In the genomic region with DNA sequence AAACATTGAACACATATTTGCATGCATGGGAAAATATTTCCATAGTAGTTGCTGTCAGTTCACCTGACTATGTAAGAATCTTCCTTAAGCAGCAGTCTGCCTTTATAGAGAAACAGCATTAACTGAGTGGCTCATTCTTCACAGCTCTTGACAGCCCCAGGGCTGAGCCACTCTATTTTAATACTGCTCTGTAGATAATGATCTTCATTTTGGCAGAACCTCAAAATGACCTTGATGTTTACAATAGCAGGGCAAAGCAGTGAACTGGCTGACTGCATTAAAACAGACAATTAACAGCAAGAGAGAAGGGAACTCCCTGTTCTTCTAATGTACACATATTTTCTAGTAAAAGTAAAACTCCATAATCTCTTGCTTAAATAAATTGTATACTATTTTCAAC, we compare ENCODE assay signal across 15 cellular contexts.
DNase-seq lines count a peak whose midpoint lies in the region; ATAC-seq and TF ChIP-seq lines count a peak whose summit lies in the region.
"Had no signal": no experiment of that assay in that cellular context is flagged by ENCODE, and none has a peak within 500 bp of the region (broad histone marks: within the 10 kb centered on the region; RNA-seq: fewer than 3 reads in every experiment).

No MANE protein-coding gene starts in this region.

- no peaks in the 10 kb centered on the region for H3K36me3 ChIP-seq in CD4-positive, alpha-beta memory T cell (ENCODE audit: insufficient read depth, low read length)

- H3K9me3 ChIP-seq in CD4-positive, alpha-beta memory T cell (ENCODE audit: control insufficient read depth in 1 of 2, low read length in 2 of 2): no peaks in the 10 kb centered on the region

- H3K4me1 ChIP-seq in CD4-positive, alpha-beta memory T cell (ENCODE audit: insufficient read depth, low read length): no peaks in the 10 kb centered on the region

- in situ Hi-C loops in G401 (cut with HindIII; ENCODE audit: low sequenced_read_pairs): no loop called here

- no peaks in the 10 kb centered on the region for H3K27me3 Mint-ChIP-seq in MCF 10A (ENCODE audit: insufficient read depth, unreplicated experiment)
- H3K27me3 Mint-ChIP-seq in CD4-positive, alpha-beta memory T cell: no peaks in the 10 kb centered on the region
- peaks cover 0 to 2% (median 0%) of the 10 kb centered on the region in 3 donors for H3K27me3 Mint-ChIP-seq in immature natural killer cell (ENCODE audit: low read depth in 3 of 3)
- H3K27me3 Mint-ChIP-seq: activated B cell treated with CpG ODN at 0.5 μM for 24 hours; activated CD8-positive, alpha-beta memory T cell treated with anti-CD3 and anti-CD28 coated beads, Interleukin-2, amount 10 ng/mL, durations not matched to agents 7 days and 5 days had no signal

- H3K4me3 Mint-ChIP-seq in MCF 10A (ENCODE audit: unreplicated experiment) (no peak overlapping the region), immature natural killer cell (no peak overlapping the region)
- no peak overlapping the region for H3K4me3 Mint-ChIP-seq in CD4-positive, alpha-beta memory T cell
- H3K4me3 Mint-ChIP-seq: activated B cell treated with CpG ODN at 0.5 μM for 24 hours; activated CD8-positive, alpha-beta memory T cell treated with anti-CD3 and anti-CD28 coated beads, Interleukin-2, amount 10 ng/mL, durations not matched to agents 7 days and 5 days had no signal

- H3K27ac Mint-ChIP-seq in MCF 10A (ENCODE audit: low read depth, unreplicated experiment) (no peak overlapping the region), immature natural killer cell (no peak overlapping the region)
- no peak overlapping the region for H3K27ac Mint-ChIP-seq in CD4-positive, alpha-beta memory T cell
- H3K27ac Mint-ChIP-seq: activated B cell treated with CpG ODN at 0.5 μM for 24 hours; activated CD8-positive, alpha-beta memory T cell treated with anti-CD3 and anti-CD28 coated beads, Interleukin-2, amount 10 ng/mL, durations not matched to agents 7 days and 5 days had no signal

- no TSS peak for BruUV-seq in MCF 10A (replicated peaks; lab: Mats Ljungman, UMichigan)

- H3K27me3 ChIP-seq in CD4-positive, alpha-beta memory T cell (ENCODE audit: insufficient read depth, low read length): no peaks in the 10 kb centered on the region

- TF ChIP-seq CTCF in MCF 10A (IDR thresholded peaks at IDR 0.05; ENCODE audit: unreplicated experiment): no peak

- H3K4me1 Mint-ChIP-seq in MCF 10A (ENCODE audit: insufficient read depth, unreplicated experiment) (no peaks in the 10 kb centered on the region), immature natural killer cell (no peaks in the 10 kb centered on the region)
- no peaks in the 10 kb centered on the region for H3K4me1 Mint-ChIP-seq in CD4-positive, alpha-beta memory T cell
- H3K4me1 Mint-ChIP-seq: activated B cell treated with CpG ODN at 0.5 μM for 24 hours; activated CD8-positive, alpha-beta memory T cell treated with anti-CD3 and anti-CD28 coated beads, Interleukin-2, amount 10 ng/mL, durations not matched to agents 7 days and 5 days had no signal

- H3K9me3 Mint-ChIP-seq in MCF 10A (ENCODE audit: unreplicated experiment): peaks cover 27% of the 10 kb centered on the region
- peaks cover 4 to 39% (median 34%) of the 10 kb centered on the region in 8 donors for H3K9me3 Mint-ChIP-seq in CD4-positive, alpha-beta memory T cell
- H3K9me3 Mint-ChIP-seq in immature natural killer cell: peaks cover 16 to 51% (median 33%) of the 10 kb centered on the region in 6 donors

- H3K36me3 Mint-ChIP-seq in MCF 10A (ENCODE audit: insufficient read depth, unreplicated experiment) (no peaks in the 10 kb centered on the region), immature natural killer cell (no peaks in the 10 kb centered on the region)
- H3K36me3 Mint-ChIP-seq in CD4-positive, alpha-beta memory T cell: peaks cover 0 to 1% of the 10 kb centered on the region in 2 donors
- H3K36me3 Mint-ChIP-seq: activated CD8-positive, alpha-beta memory T cell treated with anti-CD3 and anti-CD28 coated beads, Interleukin-2, amount 10 ng/mL, durations not matched to agents 7 days and 5 days had no signal

- DNase-seq in A172 (ENCODE audit: low spot score) (peak; percentile 72), NCI-H1105 treated with DMSO at 0.1 percent for 48 hours (lab: John Stamatoyannopoulos, UW) (peak; percentile 92), NCI-H2227 (lab: John Stamatoyannopoulos, UW; ENCODE audit: unreplicated experiment) (peak; percentile 83), MCF 10A (ENCODE audit: unreplicated experiment) (peak; percentile 11), G401 (ENCODE audit: low spot score) (no peak), immature natural killer cell (no peak)
- DNase-seq in CD4-positive, alpha-beta memory T cell: no peak
- DNase-seq: activated B cell treated with CpG ODN at 0.5 μM for 24 hours; activated CD8-positive, alpha-beta memory T cell treated with anti-CD3 and anti-CD28 coated beads, Interleukin-2, amount 10 ng/mL, durations not matched to agents 7 days and 5 days; activated naive CD4-positive, alpha-beta T cell; DMS 273 treated with DMSO at 0.1 percent for 48 hours; effector CD4-positive, alpha-beta T cell; KG1; kidney had no signal

- ATAC-seq in HG03442 (IDR thresholded peaks at IDR 0.05; ENCODE audit: unreplicated experiment): no peak
- ATAC-seq: activated CD8-positive, alpha-beta memory T cell treated with anti-CD3 and anti-CD28 coated beads, Interleukin-2, amount 10 ng/mL, durations not matched to agents 7 days and 5 days had no signal

- CTCF ChIA-PET in MCF 10A (lab: Yijun Ruan, JAX): no interaction called here
- CTCF ChIA-PET in CD4-positive, alpha-beta memory T cell (lab: Charles Lee; ENCODE audit: partially characterized antibody): no interaction called here

- no peak overlapping the region for H3K4me3 ChIP-seq in CD4-positive, alpha-beta memory T cell (ENCODE audit: low read length in 2 of 2)

- intact Hi-C loops in MCF 10A (cut with micrococcal nuclease): no loop called here
- intact Hi-C loops in CD4-positive, alpha-beta memory T cell (cut with micrococcal nuclease): no loop called here

- no peak overlapping the region for H3K27ac ChIP-seq in CD4-positive, alpha-beta memory T cell (ENCODE audit: low read depth, low read length)

- POLR2A ChIA-PET in MCF 10A (lab: Yijun Ruan, JAX): no interaction called here
- POLR2A ChIA-PET in CD4-positive, alpha-beta memory T cell (lab: Charles Lee; ENCODE audit: partially characterized antibody): no interaction called here

Comparison
In these comparisons a context has a peak if more than half of its experiments do, and no peak if none do; other contexts are left out.
1. DNase-seq: peak in A172 (single experiment), NCI-H1105 treated with DMSO at 0.1 percent for 48 hours (single experiment), NCI-H2227 (single experiment) and MCF 10A (single experiment); none in CD4-positive, alpha-beta memory T cell (0 of 5), G401 (single experiment) and immature natural killer cell (0 of 3).